8 cellular contexts compared by ENCODE assay signal in the genomic region with DNA sequence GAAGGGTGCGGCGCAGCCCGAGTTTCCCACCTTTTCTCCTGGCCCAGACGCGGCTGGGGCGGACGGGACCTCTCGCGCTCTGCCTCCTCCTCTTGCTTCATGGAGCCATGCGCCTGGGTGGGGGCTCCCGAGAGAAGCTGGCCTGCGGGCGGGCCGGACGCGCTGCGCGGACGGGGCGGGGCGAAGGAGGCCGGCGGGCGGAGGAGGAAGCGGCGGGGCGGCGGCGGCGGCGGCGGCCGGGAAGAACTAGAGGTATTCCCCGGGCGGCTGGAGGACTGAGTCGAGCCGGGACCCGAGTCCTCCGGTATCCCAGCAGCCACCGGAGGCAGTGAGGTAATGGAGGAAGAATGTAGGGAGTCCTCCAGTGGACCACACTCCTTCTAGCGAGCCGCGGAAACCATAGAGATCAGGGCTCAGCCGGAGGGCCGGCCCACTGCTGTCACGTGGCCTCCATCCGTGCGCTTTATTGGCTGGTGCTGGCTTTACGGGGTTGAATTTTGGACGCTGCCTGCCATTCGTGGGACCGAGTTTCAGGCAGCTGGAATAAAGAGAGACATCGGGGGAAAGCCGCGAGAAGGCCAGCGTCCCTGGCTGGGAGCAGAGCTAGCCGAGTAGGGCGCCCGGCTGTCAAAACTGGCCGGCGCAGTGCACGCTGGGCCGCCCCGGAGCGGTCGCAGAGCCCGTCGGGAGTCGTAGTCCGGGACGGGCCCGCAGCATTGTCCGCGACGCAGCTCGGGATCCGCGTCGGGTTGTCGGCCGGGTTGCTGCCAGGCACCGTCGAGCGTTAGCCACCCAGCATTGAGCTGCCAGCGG. TPM values are rescaled to one million over a fixed set of nuclear protein-coding genes. Genes with fewer than 3 reads are reported as not detected.
DNase-seq lines count a peak whose midpoint lies in the region; TF ChIP-seq lines count a peak whose summit lies in the region.
"Not testable (repeated sequence)": the region's sequence is repeated elsewhere in the genome, so short reads cannot be mapped to it uniquely, and the experiment has no call there.

A gene (minus strand): TSS at position 177 of the 813 bp plus-strand sequence. CDS start 11,722 bp downstream, outside the sequence.

- POLR2A ChIA-PET in HEK293 (lab: Yijun Ruan, JAX): interaction anchor here (0.7 to 1.7 kb wide), 2 partner anchors 28 to 205 kb away, joined by 3 to 7 read pairs; a partner anchor contains a TSS

- 0 out of 2 replicates have a peak within 1 kb of the TSS, but pooled peaks have one; percentile 45 for H2AFZ ChIP-seq in MM.1S (ENCODE audit: low read length)

- TF ChIP-seq CTCF in HEK293 (tag by site-specific recombination; IDR thresholded peaks at IDR 0.05); MM.1S (IDR thresholded peaks at IDR 0.05; ENCODE audit: low read length); neutrophil (IDR thresholded peaks at IDR 0.05): not testable (repeated sequence)

- not testable (repeated sequence) for H3K36me3 Mint-ChIP-seq in activated naive CD8-positive, alpha-beta T cell treated with anti-CD3 and anti-CD28 coated beads for 36 hours

- CTCF ChIA-PET in HEK293 (lab: Yijun Ruan, JAX): interaction anchor here (0.7 kb wide), 1 partner anchor 27 kb away, joined by 4 read pairs; a partner anchor contains a TSS

- H3K9me2 ChIP-seq in MM.1S (replicated peaks; ENCODE audit: insufficient read depth, low read length): not testable (repeated sequence)

- peak; percentile 59 for DNase-seq in GM03348 (ENCODE audit: low spot score)
- DNase-seq in MM.1S: peak; percentile 75
- DNase-seq in T-helper 1 cell: peak; percentile 53 to 78 (median 63)
- peak; percentile 81 for DNase-seq in activated naive CD8-positive, alpha-beta T cell treated with anti-CD3 and anti-CD28 coated beads for 36 hours
- DNase-seq in glomerular endothelial cell (ENCODE audit: extremely low read depth, low read depth, low spot score): not testable (repeated sequence)

- peaks cover 41% of the 10 kb centered on the region for H3K79me2 ChIP-seq in MM.1S (ENCODE audit: low read length)

- not testable (repeated sequence) for H4K20me1 ChIP-seq in MM.1S (ENCODE audit: insufficient read depth, low read length)

- H3K4me2 ChIP-seq in MM.1S (ENCODE audit: low read depth, low read length): peak within 1 kb of the TSS; percentile 80

- H3K27ac ChIP-seq in HEK293 (ENCODE audit: extremely low read depth, low read depth, low read length) (peak within 1 kb of the TSS; percentile 92), MM.1S (ENCODE audit: low read length) (0 out of 2 replicates have a peak within 1 kb of the TSS, but pooled peaks have one; percentile 25), neutrophil (peak within 1 kb of the TSS; percentile 87), stomach smooth muscle (ENCODE audit: low read length) (peak within 1 kb of the TSS; percentile 66)

- not testable (repeated sequence) for H3K27me3 ChIP-seq in MM.1S (replicated peaks; ENCODE audit: insufficient read depth, low read length); neutrophil; stomach smooth muscle (ENCODE audit: control insufficient read depth in 1 of 2, insufficient read depth in 2 of 2, low read length in 2 of 2)

- H3K4me3 ChIP-seq in HEK293 (ENCODE audit: low read depth, low read length): peak within 1 kb of the TSS; percentile 56
- peak within 1 kb of the TSS; percentile 66 for H3K4me3 ChIP-seq in MM.1S (ENCODE audit: low read length)
- peak within 1 kb of the TSS; percentile 66 to 73 for H3K4me3 ChIP-seq in neutrophil (ENCODE audit: low read depth in 1 of 2, low read length in 1 of 2)
- H3K4me3 ChIP-seq in stomach smooth muscle (ENCODE audit: low read length in 2 of 2): peak within 1 kb of the TSS; percentile 59 to 74

- H3K9ac ChIP-seq in MM.1S (ENCODE audit: low read length) (peak within 1 kb of the TSS; percentile 45; the same call in 1 of the 2 replicates), stomach smooth muscle (ENCODE audit: low read length in 2 of 2) (peak within 1 kb of the TSS; percentile 69 to 85)

- H3K9me3 ChIP-seq in HEK293 (ENCODE audit: control insufficient read depth, insufficient read depth, low read depth, low read length); MM.1S (replicated peaks; ENCODE audit: insufficient read depth, low read length); neutrophil; stomach smooth muscle (ENCODE audit: control insufficient read depth in 2 of 2, low read length in 2 of 2): not testable (repeated sequence)

- H3K36me3 ChIP-seq in HEK293 (ENCODE audit: control insufficient read depth in 2 of 2, insufficient read depth in 1 of 2, low read length in 2 of 2): peaks cover 15 to 31% of the 10 kb centered on the region in 2 experiments
- H3K36me3 ChIP-seq in MM.1S (replicated peaks; ENCODE audit: insufficient read depth, low read length); neutrophil; stomach smooth muscle (ENCODE audit: control insufficient read depth in 2 of 2, insufficient read depth in 2 of 2, low read length in 2 of 2): not testable (repeated sequence)

- H3K4me1 ChIP-seq in HEK293 (ENCODE audit: control insufficient read depth, insufficient read depth, low read length): not testable (repeated sequence)
- H3K4me1 ChIP-seq in MM.1S (ENCODE audit: low read length) (peaks cover 14% of the 10 kb centered on the region), neutrophil (ENCODE audit: control insufficient read depth in 1 of 2, insufficient read depth in 1 of 2, low read depth in 1 of 2, low read length in 1 of 2) (peaks cover 18 to 19% of the 10 kb centered on the region in 2 experiments), stomach smooth muscle (ENCODE audit: control insufficient read depth, insufficient read depth, low read length) (peaks cover 21% of the 10 kb centered on the region)

- H3K27me3 Mint-ChIP-seq in activated naive CD8-positive, alpha-beta T cell treated with anti-CD3 and anti-CD28 coated beads for 36 hours: not testable (repeated sequence)

- peaks cover 34% of the 10 kb centered on the region for H3K4me1 Mint-ChIP-seq in activated naive CD8-positive, alpha-beta T cell treated with anti-CD3 and anti-CD28 coated beads for 36 hours

- H3K9me3 Mint-ChIP-seq in activated naive CD8-positive, alpha-beta T cell treated with anti-CD3 and anti-CD28 coated beads for 36 hours: not testable (repeated sequence)

- peak within 1 kb of the TSS; percentile 81 for H3K27ac Mint-ChIP-seq in activated naive CD8-positive, alpha-beta T cell treated with anti-CD3 and anti-CD28 coated beads for 36 hours

- H3F3A ChIP-seq in MM.1S (ENCODE audit: insufficient read depth, low read length): not testable (repeated sequence)

- peak within 1 kb of the TSS; percentile 88 for H3K4me3 Mint-ChIP-seq in activated naive CD8-positive, alpha-beta T cell treated with anti-CD3 and anti-CD28 coated beads for 36 hours

TF ChIP-seq in HEK293, 187 proteins besides CTCF, POLR2A, EP300 and RAD21 (continues in another document):
- TF ChIP-seq ZNF76 (tag by site-specific recombination; IDR thresholded peaks at IDR 0.05; ENCODE audit: borderline replicate concordance, low read depth): peak; percentile 94
- TF ChIP-seq ZSCAN30 (tag by site-specific recombination; IDR thresholded peaks at IDR 0.05): 0 out of 2 replicates have a peak, but pooled peaks have one; percentile 40
- TF ChIP-seq ZFP37 (tag by site-specific recombination; IDR thresholded peaks at IDR 0.05): 0 out of 2 replicates have a peak, but pooled peaks have one; percentile 28
- TF ChIP-seq ZBTB48 (tag by site-specific recombination; IDR thresholded peaks at IDR 0.05): peak; percentile 91
- peak; percentile 66 for TF ChIP-seq ZNF335 (tag by site-specific recombination; conservative IDR thresholded peaks at IDR 0.05)
- TF ChIP-seq, protein P1, sequence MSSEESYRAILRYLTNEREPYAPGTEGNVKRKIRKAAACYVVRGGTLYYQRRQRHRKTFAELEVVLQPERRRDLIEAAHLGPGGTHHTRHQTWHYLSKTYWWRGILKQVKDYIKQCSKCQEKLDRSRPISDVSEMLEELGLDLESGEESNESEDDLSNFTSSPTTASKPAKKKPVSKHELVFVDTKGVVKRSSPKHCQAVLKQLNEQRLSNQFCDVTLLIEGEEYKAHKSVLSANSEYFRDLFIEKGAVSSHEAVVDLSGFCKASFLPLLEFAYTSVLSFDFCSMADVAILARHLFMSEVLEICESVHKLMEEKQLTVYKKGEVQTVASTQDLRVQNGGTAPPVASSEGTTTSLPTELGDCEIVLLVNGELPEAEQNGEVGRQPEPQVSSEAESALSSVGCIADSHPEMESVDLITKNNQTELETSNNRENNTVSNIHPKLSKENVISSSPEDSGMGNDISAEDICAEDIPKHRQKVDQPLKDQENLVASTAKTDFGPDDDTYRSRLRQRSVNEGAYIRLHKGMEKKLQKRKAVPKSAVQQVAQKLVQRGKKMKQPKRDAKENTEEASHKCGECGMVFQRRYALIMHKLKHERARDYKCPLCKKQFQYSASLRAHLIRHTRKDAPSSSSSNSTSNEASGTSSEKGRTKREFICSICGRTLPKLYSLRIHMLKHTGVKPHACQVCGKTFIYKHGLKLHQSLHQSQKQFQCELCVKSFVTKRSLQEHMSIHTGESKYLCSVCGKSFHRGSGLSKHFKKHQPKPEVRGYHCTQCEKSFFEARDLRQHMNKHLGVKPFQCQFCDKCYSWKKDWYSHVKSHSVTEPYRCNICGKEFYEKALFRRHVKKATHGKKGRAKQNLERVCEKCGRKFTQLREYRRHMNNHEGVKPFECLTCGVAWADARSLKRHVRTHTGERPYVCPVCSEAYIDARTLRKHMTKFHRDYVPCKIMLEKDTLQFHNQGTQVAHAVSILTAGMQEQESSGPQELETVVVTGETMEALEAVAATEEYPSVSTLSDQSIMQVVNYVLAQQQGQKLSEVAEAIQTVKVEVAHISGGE (tag by site-specific recombination; conservative IDR thresholded peaks at IDR 0.05; ENCODE audit: low read depth): peak; percentile 40; the same call in 1 of the 2 replicates
- peak; percentile 30 for TF ChIP-seq SP2 (tag by site-specific recombination; IDR thresholded peaks at IDR 0.05)
- TF ChIP-seq HOXD13 (CRISPR knock-in tag; IDR thresholded peaks at IDR 0.05; ENCODE audit: borderline replicate concordance): 0 out of 2 replicates have a peak, but pooled peaks have one; percentile 10
- TF ChIP-seq ZBTB17 (tag by site-specific recombination; IDR thresholded peaks at IDR 0.05): peak; percentile 79
- 0 out of 2 replicates have a peak, but pooled peaks have one; percentile 51 for TF ChIP-seq ZNF501 (tag by site-specific recombination; IDR thresholded peaks at IDR 0.05)
- TF ChIP-seq ZNF341 (tag by site-specific recombination; IDR thresholded peaks at IDR 0.05; ENCODE audit: low read depth): peak; percentile 56; the same call in 1 of the 2 replicates
- peak; percentile 37; the same call in 1 of the 2 replicates for TF ChIP-seq ZBTB20 (tag by site-specific recombination; IDR thresholded peaks at IDR 0.05)
- TF ChIP-seq ZXDB (tag by site-specific recombination; IDR thresholded peaks at IDR 0.05): peak; percentile 47; the same call in 1 of the 2 replicates

RNA-seq across cellular contexts. Expression of the gene that starts here (rescaled TPM):
- 10 to 100 TPM; 16.4 to 17.4 TPM for total RNA-seq in activated naive CD8-positive, alpha-beta T cell treated with anti-CD3 and anti-CD28 coated beads for 36 hours
- 15.5 and 20.7 TPM in 2 replicates for total RNA-seq in glomerular endothelial cell

Comparison
In these comparisons a context has a peak if more than half of its experiments do, and no peak if none do; other contexts are left out.
1. H3K27ac ChIP-seq: peak in every context shown above with its lines; median percentile 92 in HEK293; 87 in neutrophil; 66 in stomach smooth muscle; 25 in MM.1S.